ENCODE assay signal across 1 cellular context in the genomic region with DNA sequence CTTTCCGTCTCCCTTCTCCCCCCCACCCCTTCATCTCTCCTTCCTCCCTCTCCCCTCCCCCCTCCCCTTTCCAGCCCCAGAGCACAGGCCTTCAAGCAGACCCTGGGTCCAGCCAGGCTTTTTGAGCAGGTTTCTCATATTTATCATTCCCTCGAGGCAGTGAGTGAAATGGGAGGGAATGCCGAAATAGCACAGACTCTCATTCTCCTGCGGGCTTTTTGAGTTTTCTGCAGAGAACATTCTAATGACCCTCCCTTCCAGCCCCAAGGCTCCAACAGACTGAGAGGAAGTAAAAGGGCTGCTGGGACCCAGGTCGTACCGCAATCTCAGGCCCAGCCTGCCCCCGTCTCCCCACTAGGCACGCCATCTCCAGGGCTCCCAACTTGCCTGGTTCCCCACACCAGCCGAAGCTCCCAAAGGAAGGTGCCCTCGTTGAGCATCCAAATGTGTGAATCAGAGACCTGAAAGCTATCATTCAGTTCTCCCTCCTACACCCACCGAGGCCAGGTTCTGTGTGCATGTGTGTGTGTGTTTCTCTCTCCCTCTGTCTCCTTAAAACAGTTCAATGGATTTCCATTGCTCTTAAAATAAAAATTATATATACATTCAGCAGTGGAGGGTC.
TF ChIP-seq lines count a peak whose summit lies in the region.

No MANE protein-coding gene starts in this region.

TF ChIP-seq in GM23338, 12 proteins besides CTCF, POLR2A, EP300 and RAD21 (continued from another document):
- TF ChIP-seq ZNF462 (CRISPR knock-in tag; IDR thresholded peaks at IDR 0.05) (no peak), JUNB (IDR thresholded peaks at IDR 0.05; ENCODE audit: unreplicated experiment) (no peak), POLR2AphosphoS5 (IDR thresholded peaks at IDR 0.05; ENCODE audit: low read depth) (no peak), EZH2 (IDR thresholded peaks at IDR 0.05; ENCODE audit: low read depth, unreplicated experiment) (no peak), ZNF114 (CRISPR knock-in tag; IDR thresholded peaks at IDR 0.05) (no peak)
TF ChIP-seq in GM23338: peak in this region for 0.
